Comparison of ENCODE assay signal across 19 cellular contexts in genomic region chr18:1510542-1511179, GRCh38.
"Had no signal": no experiment of that assay in that cellular context is flagged by ENCODE, and none has a peak within 500 bp of the region (broad histone marks: within the 10 kb centered on the region; RNA-seq: fewer than 3 reads in every experiment).

No MANE protein-coding gene starts in this region.

- H3K9me3 ChIP-seq: gastroesophageal sphincter, heart left ventricle, right lobe of liver, thoracic aorta, tibial nerve had no signal

- H3K4me1 ChIP-seq: foreskin keratinocyte, gastroesophageal sphincter, heart left ventricle, parathyroid adenoma, tibial nerve had no signal

- ATAC-seq: foreskin keratinocyte; gastroesophageal sphincter; mucosa of descending colon; stimulated activated naive B cell treated with anti-CD40 and anti-IgM and Interleukin-4, amounts not matched to agents 10 μg/mL and 1 μg/mL and 100 μg/mL, for 72 hours had no signal

- H3K4me3 ChIP-seq: dorsolateral prefrontal cortex, gastroesophageal sphincter, heart left ventricle, hepatocyte, lung, mucosa of descending colon, right lobe of liver, smooth muscle cell, thoracic aorta, tibial nerve had no signal

- H3K27me3 ChIP-seq: foreskin keratinocyte, heart left ventricle, hepatocyte, right lobe of liver, tibial nerve had no signal

- DNase-seq: dorsolateral prefrontal cortex; effector CD4-positive, alpha-beta T cell; foreskin keratinocyte; kidney; mucosa of descending colon; naive B cell; right lobe of liver; stimulated activated CD4-positive, alpha-beta T cell treated with anti-CD3 and anti-CD28 coated beads, Interleukin-12 subunit alpha, Interleukin-12 subunit beta, amount 100 ng/mL, for 4 hours; stimulated activated CD4-positive, alpha-beta T cell treated with anti-CD3 and anti-CD28 coated beads, Interleukin-2, amount 100 ng/mL, for 24 hours; stimulated activated CD4-positive, alpha-beta T cell treated with anti-CD3 and anti-CD28 coated beads, Interleukin-4, amount 100 ng/mL, for 24 hours; stimulated activated naive B cell treated with anti-CD40 and anti-IgM and Interleukin-4, amounts not matched to agents 10 μg/mL and 1 μg/mL and 100 μg/mL, for 72 hours had no signal

- H3K27ac ChIP-seq: dorsolateral prefrontal cortex, foreskin keratinocyte, gastroesophageal sphincter, heart left ventricle, hepatocyte, parathyroid adenoma, right lobe of liver, thoracic aorta, tibial nerve had no signal

- H3K36me3 ChIP-seq: gastroesophageal sphincter, heart left ventricle, right lobe of liver, thoracic aorta, tibial nerve had no signal
